In genomic region chr6:156613996-156614395, GRCh38 we compare ENCODE assay signal across 16 cellular contexts.
DNase-seq lines count a peak whose midpoint lies in the region; ATAC-seq and TF ChIP-seq lines count a peak whose summit lies in the region.
"Had no signal": no experiment of that assay in that cellular context is flagged by ENCODE, and none has a peak within 500 bp of the region (broad histone marks: within the 10 kb centered on the region; RNA-seq: fewer than 3 reads in every experiment).

No MANE protein-coding gene starts in this region.

- no TSS peak for BruUV-seq in OCI-LY7 (replicated peaks; lab: Mats Ljungman, UMichigan)

- no peak for DNase-seq in OCI-LY7 (ENCODE audit: low spot score)
- DNase-seq in esophagus muscularis mucosa (ENCODE audit: extremely low spot score): peak; percentile 17
- DNase-seq in spleen: no peak
- DNase-seq: AML-193; Caco-2; Calu3; CD4-positive, alpha-beta T cell; CD8-positive, alpha-beta T cell; DMS79 treated with DMSO at 0.1 percent for 48 hours; GF-D8 had no signal

- H3K27me3 ChIP-seq in esophagus muscularis mucosa: no peaks in the 10 kb centered on the region
- H3K27me3 ChIP-seq in spleen (replicated peaks in 1 of 7): no peaks in the 10 kb centered on the region
- H3K27me3 ChIP-seq: BLaER1 treated with 17β-estradiol and CSF1 and Interleukin-3, amounts not matched to agents 10 nM and 100 nM had no signal

- no peak overlapping the region for H3K4me2 ChIP-seq in OCI-LY7 (ENCODE audit: low read length)
- H3K4me2 ChIP-seq: A549; BLaER1 treated with 17β-estradiol and CSF1 and Interleukin-3, amounts not matched to agents 10 nM and 100 nM had no signal

- H3K9me3 ChIP-seq in HEK293 (ENCODE audit: control insufficient read depth, insufficient read depth, low read depth, low read length) (no peaks in the 10 kb centered on the region), OCI-LY7 (ENCODE audit: low read length) (peaks cover 44% of the 10 kb centered on the region), esophagus muscularis mucosa (peaks cover 0 to 28% (median 18%) of the 10 kb centered on the region in 4 donors), spleen (peaks cover 0 to 48% (median 38%) of the 10 kb centered on the region in 8 donors)

- 76% methylated on average over 1 of the region's 1 CpG for WGBS in esophagus muscularis mucosa
- WGBS in spleen, 5 donors: 67 to 94% (median 89%) methylated on average over 1 of the region's 1 CpG

- TF ChIP-seq CTCF in HEK293 (tag by site-specific recombination; IDR thresholded peaks at IDR 0.05): no peak
- TF ChIP-seq CTCF in OCI-LY7 (conservative IDR thresholded peaks at IDR 0.05; ENCODE audit: low read length): 0 out of 2 replicates have a peak, but pooled peaks have one; percentile 3
- no peak for TF ChIP-seq CTCF in esophagus muscularis mucosa (IDR thresholded peaks at IDR 0.05)
- TF ChIP-seq CTCF in spleen (IDR thresholded peaks at IDR 0.05 in 8 of 11, conservative IDR thresholded peaks at IDR 0.05 in 3 of 11): no peak

- POLR2A ChIA-PET in HEK293 (lab: Yijun Ruan, JAX): no interaction called here
- POLR2A ChIA-PET in OCI-LY7 (lab: Charles Lee): no interaction called here

- no peak overlapping the region for H2AFZ ChIP-seq in OCI-LY7 (ENCODE audit: low read length)

- H4K20me1 ChIP-seq in OCI-LY7 (ENCODE audit: insufficient read depth, low read length): no peaks in the 10 kb centered on the region
- H4K20me1 ChIP-seq: BLaER1 treated with 17β-estradiol and CSF1 and Interleukin-3, amounts not matched to agents 10 nM and 100 nM had no signal

- no peak for TF ChIP-seq EP300 in esophagus muscularis mucosa (IDR thresholded peaks at IDR 0.05)

- H3K9me2 ChIP-seq in OCI-LY7 (ENCODE audit: insufficient read depth, low read length): no peaks in the 10 kb centered on the region

- CTCF ChIA-PET in HEK293 (lab: Yijun Ruan, JAX) (no interaction called here), OCI-LY7 (lab: Charles Lee; ENCODE audit: unreplicated experiment) (no interaction called here)

- H3K4me3 ChIP-seq in HEK293 (ENCODE audit: low read depth, low read length) (no peak overlapping the region), OCI-LY7 (ENCODE audit: low read depth, low read length, poor library complexity, severe bottlenecking) (no peak overlapping the region), esophagus muscularis mucosa (no peak overlapping the region), spleen (no peak overlapping the region)
- H3K4me3 ChIP-seq: A549; BLaER1 treated with 17β-estradiol and CSF1 and Interleukin-3, amounts not matched to agents 10 nM and 100 nM had no signal

- H3K36me3 ChIP-seq in HEK293 (ENCODE audit: control insufficient read depth in 2 of 2, insufficient read depth in 1 of 2, low read length in 2 of 2) (no peaks in the 10 kb centered on the region), OCI-LY7 (ENCODE audit: insufficient read depth, low read length) (no peaks in the 10 kb centered on the region), esophagus muscularis mucosa (no peaks in the 10 kb centered on the region), spleen (no peaks in the 10 kb centered on the region)

- TF ChIP-seq POLR2A in esophagus muscularis mucosa (IDR thresholded peaks at IDR 0.05; ENCODE audit: low read depth) (no peak), spleen (IDR thresholded peaks at IDR 0.05) (no peak)

- peaks cover 15% of the 10 kb centered on the region for H3K4me1 ChIP-seq in HEK293 (ENCODE audit: control insufficient read depth, insufficient read depth, low read length)
- no peaks in the 10 kb centered on the region for H3K4me1 ChIP-seq in OCI-LY7 (ENCODE audit: insufficient read depth, low read length, poor library complexity, severe bottlenecking)
- no peaks in the 10 kb centered on the region for H3K4me1 ChIP-seq in esophagus muscularis mucosa
- H3K4me1 ChIP-seq in spleen: peaks cover 0 to 19% (median 3%) of the 10 kb centered on the region in 6 donors
- H3K4me1 ChIP-seq: A549; BLaER1 treated with 17β-estradiol and CSF1 and Interleukin-3, amounts not matched to agents 10 nM and 100 nM had no signal

- ATAC-seq in GM21360 (IDR thresholded peaks at IDR 0.05; ENCODE audit: unreplicated experiment): no peak
- ATAC-seq: A549; CD8-positive, alpha-beta T cell had no signal

- intact Hi-C loops in OCI-LY7 (cut with micrococcal nuclease; ENCODE audit: unreplicated experiment) (no loop called here), esophagus muscularis mucosa (cut with DNase I) (no loop called here), spleen (cut with DNase I; ENCODE audit: low total_unique reads) (no loop called here)

- no peaks in the 10 kb centered on the region for H3K79me2 ChIP-seq in OCI-LY7 (ENCODE audit: insufficient read depth, low read depth, low read length)

- no peak overlapping the region for H3K27ac ChIP-seq in HEK293 (ENCODE audit: extremely low read depth, low read depth, low read length)
- H3K27ac ChIP-seq in OCI-LY7 (ENCODE audit: low read depth, low read length, poor library complexity, severe bottlenecking): no peak overlapping the region
- H3K27ac ChIP-seq in esophagus muscularis mucosa (replicated peaks in 1 of 4): no peak overlapping the region
- H3K27ac ChIP-seq in spleen: no peak overlapping the region
- H3K27ac ChIP-seq: 22Rv1; A549; BLaER1 treated with 17β-estradiol and CSF1 and Interleukin-3, amounts not matched to agents 10 nM and 100 nM; C4-2B had no signal

TF ChIP-seq in HEK293, 187 proteins besides CTCF, POLR2A, EP300 and RAD21 (continues in another document):
- no peak for TF ChIP-seq ZNF530 (tag by site-specific recombination; IDR thresholded peaks at IDR 0.05; ENCODE audit: low read depth)
- peak; percentile 93 for TF ChIP-seq ZNF585B (tag by site-specific recombination; IDR thresholded peaks at IDR 0.05)
- no peak for TF ChIP-seq ZNF362 (tag by site-specific recombination; IDR thresholded peaks at IDR 0.05)
- TF ChIP-seq SCRT1 (tag by site-specific recombination; IDR thresholded peaks at IDR 0.05; ENCODE audit: borderline replicate concordance): no peak
- no peak for TF ChIP-seq ZNF610 (tag by site-specific recombination; IDR thresholded peaks at IDR 0.05; ENCODE audit: borderline replicate concordance)
- no peak for TF ChIP-seq ZNF280D (tag by site-specific recombination; IDR thresholded peaks at IDR 0.05)
- peak; percentile 10 for TF ChIP-seq SETDB1 (IDR thresholded peaks at IDR 0.05; ENCODE audit: insufficient read length, low read length)
